ENCODE assay signal across 17 cellular contexts in genomic region chr2:25445464-25445863, GRCh38.
DNase-seq lines count a peak whose midpoint lies in the region; ATAC-seq, FAIRE-seq and TF ChIP-seq lines count a peak whose summit lies in the region.
"Had no signal": no experiment of that assay in that cellular context is flagged by ENCODE, and none has a peak within 500 bp of the region (broad histone marks: within the 10 kb centered on the region; RNA-seq: fewer than 3 reads in every experiment).

No MANE protein-coding gene starts in this region.

- no peaks in the 10 kb centered on the region for H3K27me3 ChIP-seq in thoracic aorta (replicated peaks; ENCODE audit: insufficient read depth)
- H3K27me3 ChIP-seq: Peyer's patch had no signal

- peak overlapping the region; percentile 52; the same call in 1 of the 2 replicates for H3K27ac Mint-ChIP-seq in WTC11
- H3K27ac Mint-ChIP-seq: CD14-positive monocyte, HFFc6 had no signal

- POLR2A ChIA-PET in WTC11 (lab: Charles Lee) = no interaction called here

- no peaks in the 10 kb centered on the region for H3K9me3 ChIP-seq in thoracic aorta
- H3K9me3 ChIP-seq: Peyer's patch, SK-N-SH had no signal

- CTCF ChIA-PET in WTC11 (lab: Charles Lee) = interaction anchor here (1.3 to 2.9 kb wide), 2 partner anchors 69 to 83 kb away, joined by 6 to 7 read pairs; no protein-coding TSS in a partner anchor

- H3K4me1 Mint-ChIP-seq in WTC11 = peaks cover 18% of the 10 kb centered on the region

- H3K4me3 ChIP-seq in thoracic aorta = no peak overlapping the region
- H3K4me3 ChIP-seq: GM23248, Peyer's patch had no signal

- H3K9me3 Mint-ChIP-seq in WTC11 = no peaks in the 10 kb centered on the region
- H3K9me3 Mint-ChIP-seq: CD14-positive monocyte, HFFc6 had no signal

- DNase-seq in GM19239 (ENCODE audit: insufficient read length, low spot score) = no peak
- no peak for DNase-seq in WTC11 (ENCODE audit: low spot score)
- peak; percentile 44 for DNase-seq in iPS DF 4.7 (ENCODE audit: extremely low read depth, low spot score)
- DNase-seq in thoracic aorta (ENCODE audit: low spot score) = no peak
- DNase-seq in effector CD4-positive, alpha-beta T cell = no peak
- DNase-seq in RCC 7860 (ENCODE audit: low spot score) = no peak
- no peak for DNase-seq in AG20443 (ENCODE audit: low spot score)
- DNase-seq: AML-193, GM23248, HFFc6, NCI-H1048, NCI-H2227 treated with DMSO at 0.1 percent for 48 hours, NCI-H524, Peyer's patch, Right ventricle myocardium superior, SK-N-SH had no signal

- FAIRE-seq in GM19239 (lab: Jason Lieb, UNC) (peak; percentile 89), RCC 7860 (lab: Jason Lieb, UNC) (no peak)

- H3K4me1 ChIP-seq in thoracic aorta (ENCODE audit: control insufficient read depth in 1 of 2, low read depth in 2 of 2) = peaks cover 0 to 7% of the 10 kb centered on the region in 2 donors
- H3K4me1 ChIP-seq: Peyer's patch had no signal

- no peak overlapping the region for H3K27ac ChIP-seq in thoracic aorta
- H3K27ac ChIP-seq: GM23248, Peyer's patch had no signal

- H3K36me3 ChIP-seq in thoracic aorta = no peaks in the 10 kb centered on the region
- H3K36me3 ChIP-seq: Peyer's patch had no signal

- H3K4me3 Mint-ChIP-seq in WTC11 = no peak overlapping the region
- H3K4me3 Mint-ChIP-seq: CD14-positive monocyte, HFFc6 had no signal

- TF ChIP-seq CTCF in WTC11 (IDR thresholded peaks at IDR 0.05) (no peak), thoracic aorta (IDR thresholded peaks at IDR 0.05) (no peak)

- H3K36me3 Mint-ChIP-seq in WTC11 = peaks cover 7% of the 10 kb centered on the region

- H3K27me3 Mint-ChIP-seq in WTC11 (ENCODE audit: low read depth) = no peaks in the 10 kb centered on the region

- ATAC-seq in WTC11 (peak; percentile 87), thoracic aorta (ENCODE audit: insufficient number of reproducible peaks, low FRiP score, low read depth) (peak; percentile 28)

TF ChIP-seq in WTC11, 78 proteins besides CTCF, POLR2A, EP300 and RAD21:
- TF ChIP-seq ERG (CRISPR knock-in tag; IDR thresholded peaks at IDR 0.05) = 0 out of 2 replicates have a peak, but pooled peaks have one; percentile 49
- TF ChIP-seq OVOL2 (CRISPR knock-in tag; IDR thresholded peaks at IDR 0.05; ENCODE audit: borderline replicate concordance) = no peak
TF ChIP-seq in WTC11: peak in this region for 1.
